Comparison of ENCODE assay signal across 12 cellular contexts in the genomic region with DNA sequence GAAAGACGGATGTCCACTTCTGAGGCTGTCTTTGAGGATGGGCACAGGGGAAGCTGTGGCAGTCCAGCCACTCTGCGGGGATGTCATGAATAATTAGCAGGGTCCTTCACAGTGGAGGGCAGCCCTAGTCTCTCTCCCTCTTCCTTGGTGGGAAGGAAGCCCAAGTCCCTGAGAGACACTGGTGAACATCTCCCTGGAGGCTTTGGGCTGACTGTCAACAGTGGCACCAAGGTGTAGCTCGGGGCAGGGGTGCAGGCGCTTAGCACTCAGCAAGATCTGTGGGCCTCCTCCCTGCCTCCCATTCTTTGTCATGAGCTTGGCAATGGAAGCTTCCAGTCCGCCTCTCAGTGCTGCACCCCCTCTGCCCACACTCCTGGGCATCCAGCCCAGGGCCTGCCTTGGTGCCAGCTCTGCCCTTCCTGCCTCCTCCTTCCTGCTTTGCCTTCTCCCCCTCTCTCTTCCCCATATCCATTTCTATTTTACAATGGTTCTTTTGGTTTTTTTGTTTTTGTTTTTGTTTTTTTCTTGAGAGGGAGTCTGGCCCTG. TPM values are rescaled to one million over a fixed set of nuclear protein-coding genes. Genes with fewer than 3 reads are reported as not detected.
DNase-seq lines count a peak whose midpoint lies in the region; ATAC-seq and TF ChIP-seq lines count a peak whose summit lies in the region.
"Had no signal": no experiment of that assay in that cellular context is flagged by ENCODE, and none has a peak within 500 bp of the region (broad histone marks: within the 10 kb centered on the region; RNA-seq: fewer than 3 reads in every experiment).

No MANE protein-coding gene starts in this region.

- H3K4me3 ChIP-seq in right cardiac atrium (ENCODE audit: low read length) (no peak overlapping the region), smooth muscle cell (no peak overlapping the region)
- H3K4me3 ChIP-seq: transverse colon had no signal

- no peaks in the 10 kb centered on the region for H3K36me3 ChIP-seq in smooth muscle cell (ENCODE audit: low read depth)
- H3K36me3 ChIP-seq: transverse colon had no signal

- peak; percentile 21 for DNase-seq in GOT3 (lab: John Stamatoyannopoulos, UW)
- peak; percentile 55 to 85 (median 78) for DNase-seq in right cardiac atrium
- DNase-seq in sciatic nerve (ENCODE audit: low spot score): peak; percentile 75
- DNase-seq in smooth muscle cell (lab: John Stamatoyannopoulos, UW; ENCODE audit: unreplicated experiment): no peak
- no peak for DNase-seq in kidney tubule cell (ENCODE audit: low spot score)
- DNase-seq in activated T-cell treated with anti-CD3 and anti-CD28 coated beads for 4 hours: no peak
- DNase-seq: H7, transverse colon had no signal

- no peak overlapping the region for H3K9ac ChIP-seq in smooth muscle cell (ENCODE audit: low read depth)

- intact Hi-C loops in right cardiac atrium (cut with DNase I) (loop anchor here in 3 of 4 donors (10.0 kb wide), 2 partner anchors 58 to 398 kb away; partner anchors contain the start of gene STEAP3 (in 2 of the 3)), sciatic nerve (cut with DNase I) (no loop called here)

- H3K4me2 ChIP-seq in smooth muscle cell: no peak overlapping the region

- peaks cover 11% of the 10 kb centered on the region for H3K4me1 Mint-ChIP-seq in brain
- H3K4me1 Mint-ChIP-seq: B cell had no signal

- ATAC-seq in right cardiac atrium (peak; percentile 72 to 79), sciatic nerve (peak; percentile 71), GM19035 (IDR thresholded peaks at IDR 0.05; ENCODE audit: unreplicated experiment) (no peak)

- H3K27me3 ChIP-seq in right cardiac atrium (ENCODE audit: control insufficient read depth, insufficient read depth) (no peaks in the 10 kb centered on the region), smooth muscle cell (ENCODE audit: low read depth) (no peaks in the 10 kb centered on the region)
- H3K27me3 ChIP-seq: transverse colon had no signal

- H3K79me2 ChIP-seq in smooth muscle cell (ENCODE audit: low read depth): no peaks in the 10 kb centered on the region

- H3K9me3 ChIP-seq in right cardiac atrium (ENCODE audit: control insufficient read depth, low read length): no peaks in the 10 kb centered on the region
- H3K9me3 ChIP-seq in smooth muscle cell (replicated peaks; ENCODE audit: low read depth): no peaks in the 10 kb centered on the region
- H3K9me3 ChIP-seq: transverse colon had no signal

- 70% methylated on average over 5 of the region's 5 CpGs for WGBS in right cardiac atrium
- WGBS in smooth muscle cell (ENCODE audit: low lambda C conversion rate): 95% methylated on average over 5 of the region's 5 CpGs

- no peak overlapping the region for H3K4me3 Mint-ChIP-seq in brain
- H3K4me3 Mint-ChIP-seq: B cell had no signal

- no peaks in the 10 kb centered on the region for H3K9me3 Mint-ChIP-seq in brain

- peak overlapping the region in 3 of 5 experiments; percentile 52 to 89 (median 88) for H3K27ac Mint-ChIP-seq in brain
- H3K27ac Mint-ChIP-seq: B cell had no signal

- TF ChIP-seq CTCF in brain (conservative IDR thresholded peaks at IDR 0.05) (no peak), smooth muscle cell (IDR thresholded peaks at IDR 0.05; ENCODE audit: borderline replicate concordance, insufficient read depth, poor library complexity, severe bottlenecking) (no peak)

- H3K27me3 Mint-ChIP-seq in brain: peaks cover 8% of the 10 kb centered on the region
- H3K27me3 Mint-ChIP-seq: B cell had no signal

- H4K20me1 ChIP-seq in smooth muscle cell (ENCODE audit: low read depth): no peaks in the 10 kb centered on the region

- no peak overlapping the region for H2AFZ ChIP-seq in smooth muscle cell (ENCODE audit: low read depth)

- H3K36me3 Mint-ChIP-seq in brain: no peaks in the 10 kb centered on the region

- H3K4me1 ChIP-seq in right cardiac atrium (ENCODE audit: control insufficient read depth, insufficient read depth, low read length) (no peaks in the 10 kb centered on the region), smooth muscle cell (ENCODE audit: low read depth) (no peaks in the 10 kb centered on the region)
- H3K4me1 ChIP-seq: transverse colon had no signal

- no peak overlapping the region for H3K27ac ChIP-seq in right cardiac atrium (ENCODE audit: low read length)
- no peak overlapping the region for H3K27ac ChIP-seq in smooth muscle cell (ENCODE audit: low read depth)

- no peaks in the 10 kb centered on the region for H3F3A ChIP-seq in smooth muscle cell (ENCODE audit: low read depth)

RNA-seq across cellular contexts. Expression of gene STEAP3, which starts 59.4 kb away (rescaled TPM):
- 10.9 TPM for polyA plus RNA-seq in brain (ENCODE audit: insufficient read depth, low read depth, low replicate concordance)
- 10 to 100 TPM in 2 of 4 donors, 1 to 10 TPM in 2; 7.2 to 12.4 (median 10.2) TPM for total RNA-seq in right cardiac atrium
- 4.8 TPM for polyA plus RNA-seq in right cardiac atrium
- total RNA-seq in sciatic nerve: 9.1 TPM
- 1.2 and 2.9 TPM in 2 replicates for total RNA-seq in smooth muscle cell
- polyA plus RNA-seq in smooth muscle cell: 0.87 and 3.4 TPM in 2 replicates
- polyA plus RNA-seq: neural cell had no signal

Comparison
In these comparisons a context has a peak if more than half of its experiments do, and no peak if none do; other contexts are left out.
1. DNase-seq: peak in GOT3 (single experiment), right cardiac atrium (3 of 3) and sciatic nerve (single experiment); none in smooth muscle cell (single experiment), kidney tubule cell (single experiment) and activated T-cell treated with anti-CD3 and anti-CD28 coated beads for 4 hours (single experiment).